Comparison of ENCODE assay signal across 17 cellular contexts in genomic region chr15:69000725-69001503, GRCh38. TPM values are rescaled to one million over a fixed set of nuclear protein-coding genes. Genes with fewer than 3 reads are reported as not detected.
DNase-seq lines count a peak whose midpoint lies in the region; ATAC-seq and TF ChIP-seq lines count a peak whose summit lies in the region.
"Had no signal": no experiment of that assay in that cellular context is flagged by ENCODE, and none has a peak within 500 bp of the region (broad histone marks: within the 10 kb centered on the region; RNA-seq: fewer than 3 reads in every experiment).

No MANE protein-coding gene starts in this region.

- no peaks in the 10 kb centered on the region for H3K9me3 ChIP-seq in smooth muscle cell (replicated peaks; ENCODE audit: low read depth)
- H3K9me3 ChIP-seq: BE2C had no signal

- H3K4me2 ChIP-seq in GM23338 (peak overlapping the region; percentile 38; the same call in 1 of the 2 replicates), smooth muscle cell (peak overlapping the region; percentile 12)

- peaks cover 8% of the 10 kb centered on the region for H3K9me2 ChIP-seq in GM23338 (ENCODE audit: insufficient read depth)

- H3K4me1 Mint-ChIP-seq in GM23338: peaks cover 35% of the 10 kb centered on the region
- H3K4me1 Mint-ChIP-seq: CD4-positive, alpha-beta memory T cell had no signal

- H3K4me1 ChIP-seq in GM23338 (ENCODE audit: insufficient read depth) (peaks cover 27% of the 10 kb centered on the region), foreskin keratinocyte (no peaks in the 10 kb centered on the region), smooth muscle cell (ENCODE audit: low read depth) (no peaks in the 10 kb centered on the region)

- DNase-seq in GM23338 (ENCODE audit: low spot score): no peak
- DNase-seq in NCI-H2171 treated with DMSO at 0.1 percent for 48 hours (lab: John Stamatoyannopoulos, UW): peak; percentile 95
- DNase-seq in foreskin keratinocyte: no peak
- DNase-seq in smooth muscle cell (lab: John Stamatoyannopoulos, UW; ENCODE audit: unreplicated experiment): no peak
- no peak for DNase-seq in putamen (ENCODE audit: low spot score)
- DNase-seq in GM13977 (ENCODE audit: low spot score): no peak
- DNase-seq: BE2C; CD4-positive, alpha-beta memory T cell; HCEC 1CT; IMR-90; NCI-H1436; NCI-H446; PC-3 had no signal

- H3K36me3 ChIP-seq in GM23338 (ENCODE audit: insufficient read depth) (no peaks in the 10 kb centered on the region), smooth muscle cell (ENCODE audit: low read depth) (no peaks in the 10 kb centered on the region)
- H3K36me3 ChIP-seq: BE2C had no signal

- in situ Hi-C loops in GM13977 (cut with MboI; ENCODE audit: low pct_unique_long_range_greater_than_20kb, low sequenced_read_pairs, unreplicated experiment): no loop called here

- no peak overlapping the region for H3K4me3 Mint-ChIP-seq in GM23338
- H3K4me3 Mint-ChIP-seq: CD4-positive, alpha-beta memory T cell had no signal

- no peaks in the 10 kb centered on the region for H3K36me3 Mint-ChIP-seq in GM23338 (ENCODE audit: low read depth)

- no peaks in the 10 kb centered on the region for H3K79me2 ChIP-seq in GM23338 (replicated peaks; ENCODE audit: insufficient read depth)
- no peaks in the 10 kb centered on the region for H3K79me2 ChIP-seq in smooth muscle cell (ENCODE audit: low read depth)

- H3K9ac ChIP-seq in smooth muscle cell (ENCODE audit: low read depth): no peak overlapping the region

- H3K4me3 ChIP-seq in GM23338 (no peak overlapping the region), smooth muscle cell (no peak overlapping the region)

- H3F3A ChIP-seq in GM23338 (replicated peaks; ENCODE audit: low read depth) (no peaks in the 10 kb centered on the region), smooth muscle cell (ENCODE audit: low read depth) (no peaks in the 10 kb centered on the region)

- peak; percentile 32 for ATAC-seq in GM23338
- peak; percentile 32 for ATAC-seq in foreskin keratinocyte
- ATAC-seq in esophagus mucosa: no peak
- ATAC-seq: PC-3, SK-N-SH treated with all-trans-retinoic acid at 6 μM for 48 hours had no signal

- H3K27ac Mint-ChIP-seq in GM23338: no peak overlapping the region
- H3K27ac Mint-ChIP-seq: CD4-positive, alpha-beta memory T cell had no signal

- H2AFZ ChIP-seq in GM23338 (peak overlapping the region; percentile 81), smooth muscle cell (ENCODE audit: low read depth) (no peak overlapping the region)

- WGBS in smooth muscle cell (ENCODE audit: low lambda C conversion rate): 24% methylated on average over 4 of the region's 4 CpGs

- H3K27ac ChIP-seq in GM23338 (ENCODE audit: low read depth): no peak overlapping the region
- H3K27ac ChIP-seq in foreskin keratinocyte: no peak overlapping the region
- no peak overlapping the region for H3K27ac ChIP-seq in smooth muscle cell (ENCODE audit: low read depth)

- H3K27me3 ChIP-seq in GM23338 (ENCODE audit: insufficient read depth) (no peaks in the 10 kb centered on the region), foreskin keratinocyte (peaks cover 7% of the 10 kb centered on the region), smooth muscle cell (ENCODE audit: low read depth) (no peaks in the 10 kb centered on the region)
- H3K27me3 ChIP-seq: BE2C had no signal

- H4K20me1 ChIP-seq in GM23338 (replicated peaks; ENCODE audit: insufficient read depth) (no peaks in the 10 kb centered on the region), smooth muscle cell (ENCODE audit: low read depth) (no peaks in the 10 kb centered on the region)

- H3K9me3 Mint-ChIP-seq in GM23338: peaks cover 3% of the 10 kb centered on the region; the same call in 1 of the 3 replicates

- peaks cover 5% of the 10 kb centered on the region for H3K27me3 Mint-ChIP-seq in GM23338 (ENCODE audit: insufficient read depth, low read depth, poor library complexity)

- no peak for TF ChIP-seq CTCF in GM23338 (conservative IDR thresholded peaks at IDR 0.05; ENCODE audit: low read depth in 2 of 2)
- TF ChIP-seq CTCF in foreskin keratinocyte (conservative IDR thresholded peaks at IDR 0.05): no peak
- no peak for TF ChIP-seq CTCF in smooth muscle cell (IDR thresholded peaks at IDR 0.05; ENCODE audit: borderline replicate concordance, insufficient read depth, poor library complexity, severe bottlenecking)
- no peak for TF ChIP-seq CTCF in GM13977 (IDR thresholded peaks at IDR 0.05; ENCODE audit: extremely low read depth, insufficient read depth, missing control alignments)

TF ChIP-seq in GM23338, 12 proteins besides CTCF, POLR2A, EP300 and RAD21 (continues in another document):
- no peak for TF ChIP-seq NANOG (IDR thresholded peaks at IDR 0.05; ENCODE audit: borderline replicate concordance)
- TF ChIP-seq REST (IDR thresholded peaks at IDR 0.05; ENCODE audit: unreplicated experiment): no peak
- TF ChIP-seq ZNF331 (CRISPR knock-in tag; IDR thresholded peaks at IDR 0.05; ENCODE audit: low read depth): no peak
- no peak for TF ChIP-seq ZNF114 (CRISPR knock-in tag; IDR thresholded peaks at IDR 0.05)
- TF ChIP-seq JUNB (IDR thresholded peaks at IDR 0.05; ENCODE audit: unreplicated experiment): no peak
- no peak for TF ChIP-seq POLR2AphosphoS5 (IDR thresholded peaks at IDR 0.05; ENCODE audit: low read depth)
- TF ChIP-seq EZH2phosphoT487 (IDR thresholded peaks at IDR 0.05; ENCODE audit: unreplicated experiment): no peak

RNA-seq across cellular contexts. Expression of gene NOX5, which starts 13.6 kb away (rescaled TPM):
- 0.03 TPM in 1 of 2 replicates, not detected in the other for total RNA-seq in GM23338 (2014; rRNA removed; shearing (Covaris generic))
- polyA plus RNA-seq in GM23338 (2016; fragmentation: Nextera tagmentation; extraction: Ambion mirVana) (not detected in 2 replicates), foreskin keratinocyte (0.03 and 0.04 TPM in 2 replicates), smooth muscle cell (0.16 and 0.50 TPM in 2 replicates)
- total RNA-seq in foreskin keratinocyte (0.04 and 0.14 TPM in 2 replicates), smooth muscle cell (0.04 and 0.22 TPM in 2 replicates), esophagus mucosa (0.44 TPM)
- total RNA-seq: Daoy, HT-29, IMR-90 had no signal
- polyA plus RNA-seq: CD4-positive, alpha-beta memory T cell had no signal
